ENCODE assay signal across 1 cellular context in the genomic region with DNA sequence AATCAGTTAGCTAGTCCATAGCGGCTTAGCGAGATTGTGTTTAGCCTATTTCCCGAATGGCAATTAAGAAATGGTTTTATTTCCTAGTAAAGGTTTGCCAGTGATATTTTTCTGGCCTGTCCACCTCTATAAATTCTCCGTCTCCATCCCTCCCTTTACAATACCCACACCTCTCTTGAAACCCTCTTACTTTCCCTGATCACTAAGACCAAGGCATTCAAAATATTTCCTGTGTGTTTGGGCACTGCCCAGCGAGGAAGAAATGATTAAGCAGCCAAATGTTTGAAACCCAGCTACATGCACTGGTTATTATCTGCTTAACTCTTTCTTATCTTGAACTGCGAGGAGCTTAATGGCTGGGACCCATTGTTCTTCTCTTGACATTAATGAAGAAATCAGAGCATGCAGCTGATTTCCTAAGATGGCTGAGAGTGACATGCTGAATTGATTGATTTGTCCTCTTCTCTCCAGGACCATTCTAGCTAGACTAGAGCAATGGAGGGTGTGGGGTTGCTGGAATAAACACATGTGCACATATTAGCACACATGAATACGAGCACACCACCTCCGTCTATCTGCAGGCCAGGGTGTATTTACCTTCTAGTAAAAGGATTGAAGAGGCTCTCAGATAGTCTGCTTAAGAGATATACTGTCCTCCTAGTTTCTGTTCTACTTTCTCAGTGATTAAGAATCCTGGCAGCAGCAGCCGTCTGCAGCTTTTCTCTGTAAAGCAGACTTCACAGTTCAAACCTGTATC.
TF ChIP-seq lines count a peak whose summit lies in the region.

No MANE protein-coding gene starts in this region.

TF ChIP-seq in SK-N-SH treated with all-trans-retinoic acid at 6 μM for 48 hours, 23 proteins besides CTCF, POLR2A, EP300 and RAD21 (continued from another document):
- no peak for TF ChIP-seq POU6F1 (CRISPR knock-in tag; IDR thresholded peaks at IDR 0.05; ENCODE audit: borderline replicate concordance, low read depth)
- no peak for TF ChIP-seq SNAI2 (CRISPR knock-in tag; IDR thresholded peaks at IDR 0.05)
- TF ChIP-seq CREB5 (CRISPR knock-in tag; IDR thresholded peaks at IDR 0.05; ENCODE audit: low read depth) = no peak
- TF ChIP-seq OSR1 (CRISPR knock-in tag; IDR thresholded peaks at IDR 0.05) = no peak
- TF ChIP-seq ZFP3 (CRISPR knock-in tag; IDR thresholded peaks at IDR 0.05) = no peak
- no peak for TF ChIP-seq ISL1 (CRISPR knock-in tag; IDR thresholded peaks at IDR 0.05)
- no peak for TF ChIP-seq ESRRG (CRISPR knock-in tag; IDR thresholded peaks at IDR 0.05)
- TF ChIP-seq BACH2 (CRISPR knock-in tag; IDR thresholded peaks at IDR 0.05; ENCODE audit: borderline replicate concordance) = no peak
- TF ChIP-seq, protein P1, sequence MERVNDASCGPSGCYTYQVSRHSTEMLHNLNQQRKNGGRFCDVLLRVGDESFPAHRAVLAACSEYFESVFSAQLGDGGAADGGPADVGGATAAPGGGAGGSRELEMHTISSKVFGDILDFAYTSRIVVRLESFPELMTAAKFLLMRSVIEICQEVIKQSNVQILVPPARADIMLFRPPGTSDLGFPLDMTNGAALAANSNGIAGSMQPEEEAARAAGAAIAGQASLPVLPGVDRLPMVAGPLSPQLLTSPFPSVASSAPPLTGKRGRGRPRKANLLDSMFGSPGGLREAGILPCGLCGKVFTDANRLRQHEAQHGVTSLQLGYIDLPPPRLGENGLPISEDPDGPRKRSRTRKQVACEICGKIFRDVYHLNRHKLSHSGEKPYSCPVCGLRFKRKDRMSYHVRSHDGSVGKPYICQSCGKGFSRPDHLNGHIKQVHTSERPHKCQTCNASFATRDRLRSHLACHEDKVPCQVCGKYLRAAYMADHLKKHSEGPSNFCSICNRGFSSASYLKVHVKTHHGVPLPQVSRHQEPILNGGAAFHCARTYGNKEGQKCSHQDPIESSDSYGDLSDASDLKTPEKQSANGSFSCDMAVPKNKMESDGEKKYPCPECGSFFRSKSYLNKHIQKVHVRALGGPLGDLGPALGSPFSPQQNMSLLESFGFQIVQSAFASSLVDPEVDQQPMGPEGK (CRISPR knock-in tag; IDR thresholded peaks at IDR 0.05; ENCODE audit: borderline replicate concordance) = no peak
- no peak for TF ChIP-seq ZNF70 (CRISPR knock-in tag; IDR thresholded peaks at IDR 0.05)
- no peak for TF ChIP-seq ARNTL (CRISPR knock-in tag; IDR thresholded peaks at IDR 0.05; ENCODE audit: borderline replicate concordance, low read depth)
- no peak for TF ChIP-seq CSRNP3 (CRISPR knock-in tag; IDR thresholded peaks at IDR 0.05)
- TF ChIP-seq CSDC2 (CRISPR knock-in tag; IDR thresholded peaks at IDR 0.05) = no peak
- TF ChIP-seq, protein P2, sequence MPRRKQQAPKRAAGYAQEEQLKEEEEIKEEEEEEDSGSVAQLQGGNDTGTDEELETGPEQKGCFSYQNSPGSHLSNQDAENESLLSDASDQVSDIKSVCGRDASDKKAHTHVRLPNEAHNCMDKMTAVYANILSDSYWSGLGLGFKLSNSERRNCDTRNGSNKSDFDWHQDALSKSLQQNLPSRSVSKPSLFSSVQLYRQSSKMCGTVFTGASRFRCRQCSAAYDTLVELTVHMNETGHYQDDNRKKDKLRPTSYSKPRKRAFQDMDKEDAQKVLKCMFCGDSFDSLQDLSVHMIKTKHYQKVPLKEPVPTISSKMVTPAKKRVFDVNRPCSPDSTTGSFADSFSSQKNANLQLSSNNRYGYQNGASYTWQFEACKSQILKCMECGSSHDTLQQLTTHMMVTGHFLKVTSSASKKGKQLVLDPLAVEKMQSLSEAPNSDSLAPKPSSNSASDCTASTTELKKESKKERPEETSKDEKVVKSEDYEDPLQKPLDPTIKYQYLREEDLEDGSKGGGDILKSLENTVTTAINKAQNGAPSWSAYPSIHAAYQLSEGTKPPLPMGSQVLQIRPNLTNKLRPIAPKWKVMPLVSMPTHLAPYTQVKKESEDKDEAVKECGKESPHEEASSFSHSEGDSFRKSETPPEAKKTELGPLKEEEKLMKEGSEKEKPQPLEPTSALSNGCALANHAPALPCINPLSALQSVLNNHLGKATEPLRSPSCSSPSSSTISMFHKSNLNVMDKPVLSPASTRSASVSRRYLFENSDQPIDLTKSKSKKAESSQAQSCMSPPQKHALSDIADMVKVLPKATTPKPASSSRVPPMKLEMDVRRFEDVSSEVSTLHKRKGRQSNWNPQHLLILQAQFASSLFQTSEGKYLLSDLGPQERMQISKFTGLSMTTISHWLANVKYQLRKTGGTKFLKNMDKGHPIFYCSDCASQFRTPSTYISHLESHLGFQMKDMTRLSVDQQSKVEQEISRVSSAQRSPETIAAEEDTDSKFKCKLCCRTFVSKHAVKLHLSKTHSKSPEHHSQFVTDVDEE (CRISPR knock-in tag; IDR thresholded peaks at IDR 0.05) = no peak
